In genomic region chr10:118310822-118311221, GRCh38 we compare ENCODE assay signal across 20 cellular contexts. TPM values are rescaled to one million over a fixed set of nuclear protein-coding genes. Genes with fewer than 3 reads are reported as not detected.
DNase-seq lines count a peak whose midpoint lies in the region; ATAC-seq and TF ChIP-seq lines count a peak whose summit lies in the region.
"Had no signal": no experiment of that assay in that cellular context is flagged by ENCODE, and none has a peak within 500 bp of the region (broad histone marks: within the 10 kb centered on the region; RNA-seq: fewer than 3 reads in every experiment).

No MANE protein-coding gene starts in this region.

- H3K36me3 ChIP-seq in brain microvascular endothelial cell (replicated peaks) = no peaks in the 10 kb centered on the region
- peaks cover 58% of the 10 kb centered on the region for H3K36me3 ChIP-seq in upper lobe of right lung

- H3K27ac ChIP-seq in brain microvascular endothelial cell (peak overlapping the region; percentile 4), upper lobe of right lung (peak overlapping the region; percentile 7)
- H3K27ac ChIP-seq: body of pancreas, thyroid gland had no signal

- no peaks in the 10 kb centered on the region for H3K9me3 ChIP-seq in upper lobe of right lung
- H3K9me3 ChIP-seq: body of pancreas, thyroid gland had no signal

- no peaks in the 10 kb centered on the region for H3K27me3 ChIP-seq in brain microvascular endothelial cell (replicated peaks)
- H3K27me3 ChIP-seq in upper lobe of right lung = no peaks in the 10 kb centered on the region
- H3K27me3 ChIP-seq: body of pancreas, thyroid gland had no signal

- intact Hi-C loops in upper lobe of right lung (cut with DNase I) = no loop called here

- no peaks in the 10 kb centered on the region for H3K4me1 ChIP-seq in upper lobe of right lung
- H3K4me1 ChIP-seq: body of pancreas, thyroid gland had no signal

- no peak for ATAC-seq in upper lobe of right lung
- ATAC-seq: activated CD4-positive, CD25-positive, alpha-beta regulatory T cell treated with anti-CD3 and anti-CD28 coated beads, Interleukin-2, amount 50 U/mL, for 24 hours; activated naive CD4-positive, alpha-beta T cell treated with anti-CD3 and anti-CD28 coated beads, Interleukin-2, amount 50 U/mL, for 72 hours; activated T-cell treated with anti-CD3 and anti-CD28 coated beads, Interleukin-2, amount 50 U/mL, for 72 hours; body of pancreas; left colon had no signal

- TF ChIP-seq CTCF in brain microvascular endothelial cell (IDR thresholded peaks at IDR 0.05; ENCODE audit: low read depth, low read length, missing control alignments) (no peak), upper lobe of right lung (IDR thresholded peaks at IDR 0.05) (no peak)

- DNase-seq in HCEC 1CT (peak; percentile 62), brain microvascular endothelial cell (no peak), iris pigment epithelial cell (ENCODE audit: low read depth) (peak; percentile 38), upper lobe of right lung (no peak), C1 segment of cervical spinal cord (lab: John Stamatoyannopoulos, UW) (no peak), inferior parietal cortex (ENCODE audit: extremely low spot score) (no peak)
- DNase-seq in activated naive CD4-positive, alpha-beta T cell (lab: John Stamatoyannopoulos, UW) = no peak
- DNase-seq: activated CD8-positive, alpha-beta memory T cell treated with anti-CD3 and anti-CD28 coated beads for 24 hours; activated T-cell treated with anti-CD3 and anti-CD28 coated beads, Interleukin-2, amount 50 U/mL, for 72 hours; body of pancreas; KG1; left colon; MV-4-11; NCI-H187 treated with DMSO at 0.1 percent for 48 hours; NCI-H2227 treated with DMSO at 0.1 percent for 48 hours; retina; T-helper 9 cell; thyroid gland had no signal

- in situ Hi-C loops in brain microvascular endothelial cell (cut with HindIII; ENCODE audit: low pct_ligation_motif_present, low sequenced_read_pairs) = no loop called here

- H3K4me3 ChIP-seq in brain microvascular endothelial cell (ENCODE audit: low read depth, low read length) (no peak overlapping the region), upper lobe of right lung (no peak overlapping the region)
- H3K4me3 ChIP-seq: body of pancreas, thyroid gland had no signal

RNA-seq across cellular contexts. Expression of gene FAM204A, which starts 31.3 kb away (rescaled TPM):
- total RNA-seq in upper lobe of right lung = 51.0 TPM

Comparison
In these comparisons a context has a peak if more than half of its experiments do, and no peak if none do; other contexts are left out.
1. DNase-seq: peak in HCEC 1CT (single experiment) and iris pigment epithelial cell (single experiment); none in brain microvascular endothelial cell (single experiment), upper lobe of right lung (single experiment), activated naive CD4-positive, alpha-beta T cell (0 of 4), C1 segment of cervical spinal cord (0 of 14) and inferior parietal cortex (single experiment).